Comparison of ENCODE assay signal across 1 cellular context in genomic region chr20:58828804-58829203, GRCh38. TPM values are rescaled to one million over a fixed set of nuclear protein-coding genes. Genes with fewer than 3 reads are reported as not detected.
"Had no signal": no experiment of that assay in that cellular context is flagged by ENCODE, and none has a peak within 500 bp of the region (broad histone marks: within the 10 kb centered on the region; RNA-seq: fewer than 3 reads in every experiment).

No MANE protein-coding gene starts in this region.

RNA-seq across cellular contexts. Expression of gene GNAS-AS1, which starts 21.9 kb away (rescaled TPM):
- total RNA-seq: dermis blood vessel endothelial cell had no signal
